In genomic region chr19:51323481-51323891, GRCh38 we compare ENCODE assay signal across 26 cellular contexts. TPM values are rescaled to one million over a fixed set of nuclear protein-coding genes. Genes with fewer than 3 reads are reported as not detected.
A peak's percentile ranks its signal among the peaks of the same experiment; 100 is the strongest.
DNase-seq lines count a peak whose midpoint lies in the region; ATAC-seq and TF ChIP-seq lines count a peak whose summit lies in the region.
"Had no signal": no experiment of that assay in that cellular context is flagged by ENCODE, and none has a peak within 500 bp of the region (broad histone marks: within the 10 kb centered on the region; RNA-seq: fewer than 3 reads in every experiment).

No MANE protein-coding gene starts in this region.

- peak; percentile 34 for ATAC-seq in effector memory CD8-positive, alpha-beta T cell (replicated peaks)
- ATAC-seq in GM21576 (IDR thresholded peaks at IDR 0.05; ENCODE audit: unreplicated experiment) (no peak), GM21447 (IDR thresholded peaks at IDR 0.05; ENCODE audit: unreplicated experiment) (no peak)

- H3K9me3 ChIP-seq in HEK293 (ENCODE audit: control insufficient read depth, insufficient read depth, low read depth, low read length) (no peaks in the 10 kb centered on the region), spleen (no peaks in the 10 kb centered on the region), HAP-1 (no peaks in the 10 kb centered on the region)
- H3K9me3 ChIP-seq: Peyer's patch had no signal

- DNase-seq in D341Med (ENCODE audit: low spot score) (peak; percentile 19), spleen (peak; percentile 64), HAP-1 (ENCODE audit: low spot score in 2 of 2) (no peak)
- DNase-seq in effector memory CD8-positive, alpha-beta T cell = no peak
- DNase-seq: AML-193; CD4-positive, alpha-beta T cell; DMS79; GF-D8; HFFc6; NCI-H1048; NCI-H1417; NCI-H1694; NCI-H2081; NCI-H2227 treated with DMSO at 0.1 percent for 48 hours; NCI-H526 treated with DMSO at 0.1 percent for 48 hours; Peyer's patch; SHP77 treated with DMSO at 0.1 percent for 48 hours had no signal

- no peak for TF ChIP-seq CTCF in HEK293 (tag by site-specific recombination; IDR thresholded peaks at IDR 0.05)
- no peak for TF ChIP-seq CTCF in spleen (IDR thresholded peaks at IDR 0.05 in 8 of 11, conservative IDR thresholded peaks at IDR 0.05 in 3 of 11)

- H3K9me3 Mint-ChIP-seq in effector memory CD8-positive, alpha-beta T cell = no peaks in the 10 kb centered on the region
- H3K9me3 Mint-ChIP-seq: CD4-positive, alpha-beta T cell had no signal

- H3K4me3 ChIP-seq in HEK293 (ENCODE audit: low read depth, low read length) = no peak overlapping the region
- no peak overlapping the region for H3K4me3 ChIP-seq in spleen
- H3K4me3 ChIP-seq in HAP-1 = no peak overlapping the region
- H3K4me3 ChIP-seq: BLaER1 treated with 17β-estradiol and CSF1 and Interleukin-3, amounts not matched to agents 10 nM and 100 nM; Peyer's patch; SK-N-MC had no signal

- H3K4me1 ChIP-seq in HEK293 (ENCODE audit: control insufficient read depth, insufficient read depth, low read length) (no peaks in the 10 kb centered on the region; the same call in 1 of the 2 replicates), spleen (peaks cover 0 to 20% (median 14%) of the 10 kb centered on the region in 6 donors), HAP-1 (no peaks in the 10 kb centered on the region)

- H3K4me1 Mint-ChIP-seq in effector memory CD8-positive, alpha-beta T cell (ENCODE audit: low read depth in 2 of 2) = peaks cover 3 to 4% of the 10 kb centered on the region in 2 donors

- peaks cover 44 to 86% of the 10 kb centered on the region in 2 donors for H3K27me3 Mint-ChIP-seq in effector memory CD8-positive, alpha-beta T cell

- H3K36me3 ChIP-seq in HEK293 (ENCODE audit: control insufficient read depth in 2 of 2, insufficient read depth in 1 of 2, low read length in 2 of 2) (no peaks in the 10 kb centered on the region), spleen (no peaks in the 10 kb centered on the region), HAP-1 (replicated peaks) (no peaks in the 10 kb centered on the region)
- H3K36me3 ChIP-seq: BLaER1 treated with 17β-estradiol and CSF1 and Interleukin-3, amounts not matched to agents 10 nM and 100 nM; Peyer's patch had no signal

- intact Hi-C loops in spleen (cut with DNase I; ENCODE audit: low total_unique reads) = no loop called here

- no peak for TF ChIP-seq POLR2A in spleen (IDR thresholded peaks at IDR 0.05)

- H3K27ac Mint-ChIP-seq in effector memory CD8-positive, alpha-beta T cell = no peak overlapping the region
- H3K27ac Mint-ChIP-seq: CD4-positive, alpha-beta T cell; HFFc6 had no signal

- H3K27me3 ChIP-seq in spleen (replicated peaks in 1 of 7) (peaks cover 8 to 68% (median 29%) of the 10 kb centered on the region in 7 donors), HAP-1 (ENCODE audit: low read depth) (peaks cover 16% of the 10 kb centered on the region)

- no peaks in the 10 kb centered on the region for H3K36me3 Mint-ChIP-seq in effector memory CD8-positive, alpha-beta T cell (ENCODE audit: insufficient read depth)

- H3K27ac ChIP-seq in HEK293 (ENCODE audit: extremely low read depth, low read depth, low read length) = no peak overlapping the region
- H3K27ac ChIP-seq in spleen = no peak overlapping the region
- H3K27ac ChIP-seq: BLaER1 treated with 17β-estradiol and CSF1 and Interleukin-3, amounts not matched to agents 10 nM and 100 nM; KMS-11; Peyer's patch; SK-N-MC had no signal

- in situ Hi-C loops in HAP-1 (cut with MboI; ENCODE audit: low sequenced_read_pairs) = no loop called here

- WGBS in spleen, 5 donors = 72 to 81% (median 74%) methylated on average over 22 of the region's 22 CpGs

- POLR2A ChIA-PET in HEK293 (lab: Yijun Ruan, JAX) = no interaction called here

- no peak overlapping the region for H3K4me3 Mint-ChIP-seq in effector memory CD8-positive, alpha-beta T cell
- H3K4me3 Mint-ChIP-seq: CD4-positive, alpha-beta T cell; HFFc6 had no signal

- CTCF ChIA-PET in HEK293 (lab: Yijun Ruan, JAX) = interaction anchor here (0.6 to 1.2 kb wide), 3 partner anchors 67 to 153 kb away, joined by 3 to 4 read pairs (median 4); partner anchors contain the start of gene C19orf84

TF ChIP-seq in HEK293, 187 proteins besides CTCF, POLR2A, EP300 and RAD21 (continues in another document):
- TF ChIP-seq ZNF544 (tag by site-specific recombination; IDR thresholded peaks at IDR 0.05) (no peak), ZSCAN23 (tag by site-specific recombination; IDR thresholded peaks at IDR 0.05) (no peak), TRIM28 (IDR thresholded peaks at IDR 0.05; ENCODE audit: borderline replicate concordance, low read length) (no peak), ZFHX2 (tag by site-specific recombination; conservative IDR thresholded peaks at IDR 0.05) (peak; percentile 62), KLF7 (tag by site-specific recombination; IDR thresholded peaks at IDR 0.05; ENCODE audit: borderline replicate concordance) (no peak), ZNF114 (tag by site-specific recombination; IDR thresholded peaks at IDR 0.05) (no peak), PRDM1 (tag by site-specific recombination; IDR thresholded peaks at IDR 0.05) (no peak), MEIS1 (CRISPR knock-in tag; IDR thresholded peaks at IDR 0.05; ENCODE audit: borderline replicate concordance) (no peak), ZNF350 (tag by site-specific recombination; IDR thresholded peaks at IDR 0.05) (no peak), EGR2 (tag by site-specific recombination; IDR thresholded peaks at IDR 0.05; ENCODE audit: low read depth) (peak; percentile 72), ZBTB11 (tag by site-specific recombination; conservative IDR thresholded peaks at IDR 0.05; ENCODE audit: low read depth) (no peak), ZNF830 (tag by site-specific recombination; IDR thresholded peaks at IDR 0.05; ENCODE audit: low read depth) (no peak), ZNF341 (tag by site-specific recombination; IDR thresholded peaks at IDR 0.05; ENCODE audit: low read depth) (no peak), ZNF843 (tag by site-specific recombination; IDR thresholded peaks at IDR 0.05) (no peak)
- TF ChIP-seq, protein P1, sequence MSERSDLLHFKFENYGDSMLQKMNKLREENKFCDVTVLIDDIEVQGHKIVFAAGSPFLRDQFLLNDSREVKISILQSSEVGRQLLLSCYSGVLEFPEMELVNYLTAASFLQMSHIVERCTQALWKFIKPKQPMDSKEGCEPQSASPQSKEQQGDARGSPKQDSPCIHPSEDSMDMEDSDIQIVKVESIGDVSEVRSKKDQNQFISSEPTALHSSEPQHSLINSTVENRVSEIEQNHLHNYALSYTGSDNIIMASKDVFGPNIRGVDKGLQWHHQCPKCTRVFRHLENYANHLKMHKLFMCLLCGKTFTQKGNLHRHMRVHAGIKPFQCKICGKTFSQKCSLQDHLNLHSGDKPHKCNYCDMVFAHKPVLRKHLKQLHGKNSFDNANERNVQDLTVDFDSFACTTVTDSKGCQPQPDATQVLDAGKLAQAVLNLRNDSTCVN (tag by site-specific recombination; optimal IDR thresholded peaks at IDR 0.05) = no peak

RNA-seq across cellular contexts. Expression of gene IGLON5, which starts 12.0 kb away (rescaled TPM):
- not detected for total RNA-seq in spleen
- polyA plus RNA-seq in spleen = under 1 TPM in 1 of 3 donors, not detected in 2; 0.03 TPM
- total RNA-seq: CD4-positive, alpha-beta T cell; HFFc6; NCI-H460; OCI-LY7; Peyer's patch had no signal
- polyA plus RNA-seq: AG04450 had no signal

RNA-seq across cellular contexts. Expression of gene VSIG10L, which starts 18.5 kb away (rescaled TPM):
- total RNA-seq in spleen = 1 to 10 TPM; 1.1 to 2.6 (median 1.6) TPM
- polyA plus RNA-seq in spleen = 1 to 10 TPM; 1.2 to 2.3 (median 1.7) TPM

RNA-seq across cellular contexts. Expression of gene ETFB, which starts 42.7 kb away (rescaled TPM):
- total RNA-seq in spleen = 10 to 100 TPM; 41.4 to 78.0 (median 54.1) TPM
- polyA plus RNA-seq in spleen = 100 to 1,000 TPM in 1 of 3 donors, 10 to 100 TPM in 2; 81.6 to 133 (median 93.5) TPM

RNA-seq across cellular contexts. Expression of gene CLDND2, which starts 45.3 kb away (rescaled TPM):
- total RNA-seq in spleen = 1 to 10 TPM in 5 of 7 donors, not detected in 2; 2.1 to 4.9 (median 2.5) TPM
- 1 to 10 TPM in 1 of 3 donors, under 1 TPM in 2; 0.36 to 3.4 (median 0.77) TPM for polyA plus RNA-seq in spleen
- total RNA-seq: Peyer's patch had no signal
- polyA plus RNA-seq: AG04450 had no signal

RNA-seq across cellular contexts. Expression of gene NKG7, which starts 49.0 kb away (rescaled TPM):
- 100 to 1,000 TPM in 3 of 7 donors, 10 to 100 TPM in 4; 54.5 to 144 (median 94.1) TPM for total RNA-seq in spleen
- polyA plus RNA-seq in spleen = 10 to 100 TPM; 30.8 to 43.7 (median 37.8) TPM
- total RNA-seq: HFFc6, NCI-H460, OCI-LY7 had no signal
- polyA plus RNA-seq: AG04450 had no signal

Comparison
In these comparisons a context has a peak if more than half of its experiments do, and no peak if none do; other contexts are left out.
1. DNase-seq: peak in D341Med (single experiment) and spleen (single experiment); none in effector memory CD8-positive, alpha-beta T cell (0 of 3) and HAP-1 (0 of 2).